In genomic region chr7:143288836-143289235, GRCh38 we compare ENCODE assay signal across 8 cellular contexts. TPM values are rescaled to one million over a fixed set of nuclear protein-coding genes. Genes with fewer than 3 reads are reported as not detected.
A peak's percentile ranks its signal among the peaks of the same experiment; 100 is the strongest.
DNase-seq lines count a peak whose midpoint lies in the region; ATAC-seq, FAIRE-seq and TF ChIP-seq lines count a peak whose summit lies in the region.

No MANE protein-coding gene starts in this region.

- H3K27me3 Mint-ChIP-seq in activated B cell treated with CpG ODN at 0.5 μM for 24 hours = no peaks in the 10 kb centered on the region
- no peaks in the 10 kb centered on the region for H3K27me3 Mint-ChIP-seq in stimulated activated memory B cell treated with anti-CD40 and anti-IgM and Interleukin-4, amounts not matched to agents 10 μg/mL and 1 μg/mL and 100 μg/mL, for 72 hours

- TF ChIP-seq CTCF in AG04449 (IDR thresholded peaks at IDR 0.05; ENCODE audit: insufficient read depth, low read length, missing control alignments) (no peak), activated B cell treated with CpG ODN at 0.5 μM for 24 hours (IDR thresholded peaks at IDR 0.05) (no peak), D721Med (IDR thresholded peaks at IDR 0.05; ENCODE audit: insufficient read depth, missing control alignments) (no peak)

- ATAC-seq in GM19395 (IDR thresholded peaks at IDR 0.05; ENCODE audit: unreplicated experiment) = peak; percentile 6
- ATAC-seq in activated B cell treated with CpG ODN at 0.5 μM for 24 hours (ENCODE audit: low read depth) = no peak
- ATAC-seq in stimulated activated memory B cell treated with anti-CD40 and anti-IgM and Interleukin-4, amounts not matched to agents 10 μg/mL and 1 μg/mL and 100 μg/mL, for 72 hours = no peak
- ATAC-seq in GM19328 (IDR thresholded peaks at IDR 0.05; ENCODE audit: unreplicated experiment) = no peak

- H3K27ac Mint-ChIP-seq in activated B cell treated with CpG ODN at 0.5 μM for 24 hours = peak overlapping the region; percentile 88
- peak overlapping the region; percentile 82 for H3K27ac Mint-ChIP-seq in stimulated activated memory B cell treated with anti-CD40 and anti-IgM and Interleukin-4, amounts not matched to agents 10 μg/mL and 1 μg/mL and 100 μg/mL, for 72 hours

- POLR2A ChIA-PET in AG04449 (lab: Yijun Ruan, JAX) (interaction anchor here (1.2 to 1.5 kb wide), 2 partner anchors 8 to 26 kb away, joined by 4 to 7 read pairs; partner anchors contain the start of gene GSTK1), activated B cell treated with CpG ODN at 0.5 μM for 24 hours (lab: Charles Lee) (interaction anchor here (0.7 to 1.6 kb wide), 8 partner anchors 9 to 613 kb away, joined by 3 to 23 read pairs (median 4); partner anchors contain the start of gene TCAF1)

- peaks cover 15% of the 10 kb centered on the region for H3K4me1 ChIP-seq in iPS-15b (ENCODE audit: control insufficient read depth, insufficient read depth, low read length)

- H3K9ac ChIP-seq in iPS-15b (ENCODE audit: low read depth, low read length) = peak overlapping the region; percentile 92

- peaks cover 33% of the 10 kb centered on the region for H3K27me3 ChIP-seq in iPS-15b (ENCODE audit: control insufficient read depth, insufficient read depth, low read length)

- no peaks in the 10 kb centered on the region for H3K9me3 ChIP-seq in iPS-15b (ENCODE audit: control insufficient read depth, insufficient read depth, low read length)

- intact Hi-C loops in activated B cell treated with CpG ODN at 0.5 μM for 24 hours (cut with micrococcal nuclease) = loop anchor here (1.0 to 10.0 kb wide), 10 partner anchors 16 to 1546 kb away; partner anchors contain the start of genes EPHB6, GSTK1, TCAF1 and TPK1

- H3K4me3 Mint-ChIP-seq in activated B cell treated with CpG ODN at 0.5 μM for 24 hours = peak overlapping the region; percentile 96
- peak overlapping the region; percentile 95 for H3K4me3 Mint-ChIP-seq in stimulated activated memory B cell treated with anti-CD40 and anti-IgM and Interleukin-4, amounts not matched to agents 10 μg/mL and 1 μg/mL and 100 μg/mL, for 72 hours

- H3K36me3 ChIP-seq in iPS-15b (ENCODE audit: control insufficient read depth, insufficient read depth, low read length) = peaks cover 15% of the 10 kb centered on the region

- H3K4me3 ChIP-seq in AG04449 (ENCODE audit: low read depth, low read length) = peak overlapping the region; percentile 88
- H3K4me3 ChIP-seq in iPS-15b (ENCODE audit: low read depth, low read length) = peak overlapping the region; percentile 90

- peaks cover 48% of the 10 kb centered on the region for H3K4me1 Mint-ChIP-seq in activated B cell treated with CpG ODN at 0.5 μM for 24 hours
- H3K4me1 Mint-ChIP-seq in stimulated activated memory B cell treated with anti-CD40 and anti-IgM and Interleukin-4, amounts not matched to agents 10 μg/mL and 1 μg/mL and 100 μg/mL, for 72 hours = peaks cover 46% of the 10 kb centered on the region

- H3K9me3 Mint-ChIP-seq in activated B cell treated with CpG ODN at 0.5 μM for 24 hours = no peaks in the 10 kb centered on the region
- peaks cover 3% of the 10 kb centered on the region for H3K9me3 Mint-ChIP-seq in stimulated activated memory B cell treated with anti-CD40 and anti-IgM and Interleukin-4, amounts not matched to agents 10 μg/mL and 1 μg/mL and 100 μg/mL, for 72 hours

- peaks cover 38% of the 10 kb centered on the region for H3K36me3 Mint-ChIP-seq in activated B cell treated with CpG ODN at 0.5 μM for 24 hours (ENCODE audit: low read depth)
- H3K36me3 Mint-ChIP-seq in stimulated activated memory B cell treated with anti-CD40 and anti-IgM and Interleukin-4, amounts not matched to agents 10 μg/mL and 1 μg/mL and 100 μg/mL, for 72 hours = peaks cover 21% of the 10 kb centered on the region

- no peak for FAIRE-seq in D721Med (lab: Jason Lieb, UNC)

- CTCF ChIA-PET in AG04449 (lab: Yijun Ruan, JAX) (interaction anchor here (1.2 to 1.7 kb wide), 2 partner anchors 48 to 208 kb away, joined by 3 to 12 read pairs; no protein-coding TSS in a partner anchor), activated B cell treated with CpG ODN at 0.5 μM for 24 hours (lab: Charles Lee) (no interaction called here)

- DNase-seq in AG04449 (ENCODE audit: low read depth, low spot score) = no peak
- no peak for DNase-seq in activated B cell treated with CpG ODN at 0.5 μM for 24 hours
- DNase-seq in D721Med (ENCODE audit: insufficient read length, low spot score) = no peak
- no peak for DNase-seq in stimulated activated CD4-positive, alpha-beta T cell treated with anti-CD3 and anti-CD28 coated beads, Interleukin-15, amount 100 ng/mL, for 24 hours

RNA-seq across cellular contexts. Expression of gene CASP2, which starts 0.7 kb away (rescaled TPM):
- total RNA-seq in activated B cell treated with CpG ODN at 0.5 μM for 24 hours = 59.5 and 62.2 TPM in 2 replicates

RNA-seq across cellular contexts. Expression of gene TMEM139, which starts 4.1 kb away (rescaled TPM):
- total RNA-seq in activated B cell treated with CpG ODN at 0.5 μM for 24 hours = 0.34 and 0.47 TPM in 2 replicates

RNA-seq across cellular contexts. Expression of gene GSTK1, which starts 25.6 kb away (rescaled TPM):
- total RNA-seq in activated B cell treated with CpG ODN at 0.5 μM for 24 hours = 144 and 150 TPM in 2 replicates

RNA-seq across cellular contexts. Expression of gene CLCN1, which starts 27.1 kb away (rescaled TPM):
- not detected in 2 replicates for total RNA-seq in activated B cell treated with CpG ODN at 0.5 μM for 24 hours
